ENCODE assay signal across 8 cellular contexts in genomic region chr7:95608344-95609173, GRCh38. TPM values are rescaled to one million over a fixed set of nuclear protein-coding genes. Genes with fewer than 3 reads are reported as not detected.
DNase-seq lines count a peak whose midpoint lies in the region; ATAC-seq and TF ChIP-seq lines count a peak whose summit lies in the region.

No MANE protein-coding gene starts in this region.

- no peaks in the 10 kb centered on the region for H3K36me3 ChIP-seq in rectal smooth muscle tissue (ENCODE audit: control insufficient read depth, insufficient read depth, low read length)

- H3K9ac ChIP-seq in rectal smooth muscle tissue (ENCODE audit: low read length), result no peak overlapping the region

- H3K4me3 ChIP-seq in rectal smooth muscle tissue (ENCODE audit: low read length), result peak overlapping the region; percentile 37

- H3K4me1 ChIP-seq in rectal smooth muscle tissue (ENCODE audit: control insufficient read depth, insufficient read depth, low read length), result peaks cover 27% of the 10 kb centered on the region

- peak overlapping the region; percentile 32 to 80 (median 77) for H3K4me3 Mint-ChIP-seq in brain

- peaks cover 34% of the 10 kb centered on the region for H3K4me1 Mint-ChIP-seq in brain

- peaks cover 0 to 13% (median 6%) of the 10 kb centered on the region in 5 experiments for H3K9me3 Mint-ChIP-seq in brain

- ATAC-seq in GM18873 (IDR thresholded peaks at IDR 0.05; ENCODE audit: low FRiP score, unreplicated experiment) (peak; percentile 97), HG03060 (IDR thresholded peaks at IDR 0.05; ENCODE audit: low read depth, unreplicated experiment) (peak; percentile 94)

- H3K27ac ChIP-seq in rectal smooth muscle tissue (ENCODE audit: low read depth, low read length), result peak overlapping the region; percentile 94

- DNase-seq in AML-193 (lab: John Stamatoyannopoulos, UW), result peak; percentile 89
- DNase-seq in NCI-H524 treated with DMSO at 0.1 percent for 48 hours (lab: John Stamatoyannopoulos, UW), result peak; percentile 54
- peak; percentile 73 to 87 for DNase-seq in hippocampal formation (lab: John Stamatoyannopoulos, UW)
- no peak for DNase-seq in COR-L47 (lab: John Stamatoyannopoulos, UW)

- no peak for TF ChIP-seq CTCF in brain (conservative IDR thresholded peaks at IDR 0.05)

- peaks cover 4% of the 10 kb centered on the region for H3K36me3 Mint-ChIP-seq in brain

- H3K27ac Mint-ChIP-seq in brain, result peak overlapping the region; percentile 74 to 98 (median 95)

- H3K27me3 Mint-ChIP-seq in brain, result no peaks in the 10 kb centered on the region

- H3K27me3 ChIP-seq in rectal smooth muscle tissue (ENCODE audit: control insufficient read depth, insufficient read depth, low read length), result no peaks in the 10 kb centered on the region

RNA-seq across cellular contexts. Expression of gene PDK4, which starts 12.2 kb away (rescaled TPM):
- 25.9 TPM for polyA plus RNA-seq in brain (ENCODE audit: insufficient read depth, low read depth, low replicate concordance)
